ENCODE assay signal across 8 cellular contexts in genomic region chrX:56764153-56764974, GRCh38. TPM values are rescaled to one million over a fixed set of nuclear protein-coding genes. Genes with fewer than 3 reads are reported as not detected.
A peak's percentile ranks its signal among the peaks of the same experiment; 100 is the strongest.
DNase-seq lines count a peak whose midpoint lies in the region; ATAC-seq, FAIRE-seq and TF ChIP-seq lines count a peak whose summit lies in the region.

No MANE protein-coding gene starts in this region.

- DNase-seq in T-cell = peak; percentile 42 to 88 (median 68)
- peak; percentile 34 for DNase-seq in bronchial epithelial cell (ENCODE audit: low read depth)
- peak; percentile 60 to 71 for DNase-seq in left colon
- DNase-seq in stimulated activated CD4-positive, alpha-beta T cell treated with anti-CD3 and anti-CD28 coated beads, TNF-alpha, amount 100 ng/mL, for 1 hour (ENCODE audit: low read depth in 3 of 3, low spot score in 1 of 3) = peak in 2 of 3 donors; percentile 42 to 80
- DNase-seq in NCI-H2029 treated with DMSO at 0.1 percent for 48 hours (lab: John Stamatoyannopoulos, UW) = no peak
- no peak for DNase-seq in UCSD-AML1 (lab: John Stamatoyannopoulos, UW; ENCODE audit: unreplicated experiment)

- no peaks in the 10 kb centered on the region for H3K27me3 ChIP-seq in bronchial epithelial cell (ENCODE audit: control insufficient read depth, insufficient read depth, low read length)

- H3K36me3 ChIP-seq in bronchial epithelial cell (ENCODE audit: control insufficient read depth, insufficient read depth, low read length) = peaks cover 2% of the 10 kb centered on the region

- ATAC-seq in GM18868 (IDR thresholded peaks at IDR 0.05; ENCODE audit: unreplicated experiment) (peak; percentile 62), HG03045 (IDR thresholded peaks at IDR 0.05; ENCODE audit: unreplicated experiment) (peak; percentile 57), T-cell (replicated peaks in 1 of 4) (peak; percentile 19 to 64 (median 58)), left colon (peak; percentile 46)

- no peaks in the 10 kb centered on the region for H3K36me3 Mint-ChIP-seq in T-cell

- H3K4me3 Mint-ChIP-seq in T-cell = peak overlapping the region; percentile 67 to 92 (median 88)

- H3K27me3 Mint-ChIP-seq in T-cell = no peaks in the 10 kb centered on the region

- H3K4me3 ChIP-seq in bronchial epithelial cell (ENCODE audit: low read depth, low read length) = no peak overlapping the region

- intact Hi-C loops in left colon (cut with DNase I, micrococcal nuclease) = no loop called here

- CTCF ChIA-PET in T-cell (lab: Charles Lee) = interaction anchor here (0.6 to 2.1 kb wide), 4 partner anchors 17 to 215 kb away, joined by 3 to 10 read pairs (median 3); no protein-coding TSS in a partner anchor

- FAIRE-seq in bronchial epithelial cell (lab: Jason Lieb, UNC) = no peak

- peak; percentile 53 for TF ChIP-seq CTCF in bronchial epithelial cell (IDR thresholded peaks at IDR 0.05; ENCODE audit: insufficient read depth, low read length, severe bottlenecking)

- POLR2A ChIA-PET in T-cell (lab: Charles Lee) = no interaction called here

- peak overlapping the region; percentile 91 to 97 for H3K27ac Mint-ChIP-seq in T-cell

- peaks cover 56 to 67% (median 60%) of the 10 kb centered on the region in 3 donors for H3K4me1 Mint-ChIP-seq in T-cell

- no peaks in the 10 kb centered on the region for H3K9me3 Mint-ChIP-seq in T-cell

RNA-seq across cellular contexts. Expression of gene NBDY, which starts 35.3 kb away (rescaled TPM):
- total RNA-seq in T-cell (10 to 100 TPM; 28.6 to 39.9 (median 33.8) TPM), bronchial epithelial cell (2.6 and 4.2 TPM in 2 replicates), left colon (10 to 100 TPM; 18.9 to 20.1 TPM)

Comparison
In these comparisons a context has a peak if more than half of its experiments do, and no peak if none do; other contexts are left out.
1. DNase-seq: peak in T-cell (34 of 34), bronchial epithelial cell (single experiment), left colon (2 of 2) and stimulated activated CD4-positive, alpha-beta T cell treated with anti-CD3 and anti-CD28 coated beads, TNF-alpha, amount 100 ng/mL, for 1 hour (2 of 3); none in NCI-H2029 treated with DMSO at 0.1 percent for 48 hours (single experiment) and UCSD-AML1 (single experiment).
2. Peak in every context shown above with its lines, with median percentiles within 50 percentile points of each other: ATAC-seq.